ENCODE assay signal across 1 cellular context in genomic region chr1:225777583-225778411, GRCh38.
TF ChIP-seq lines count a peak whose summit lies in the region.

SRP9 (plus strand) TSS chr1:225777826; CDS start chr1:225777941, 115 bp downstream.

TF ChIP-seq in GM12878, 131 proteins besides CTCF, POLR2A, EP300 and RAD21 (continued from another document and continues in another):
- TF ChIP-seq USF1 (IDR thresholded peaks at IDR 0.05; ENCODE audit: borderline replicate concordance, extremely low read length, insufficient read depth, low read depth, low read length), result peak; percentile 19
- TF ChIP-seq SREBF1 (IDR thresholded peaks at IDR 0.05; ENCODE audit: low read length), result no peak
- no peak for TF ChIP-seq GABPA (IDR thresholded peaks at IDR 0.05; ENCODE audit: low read depth)
- peak; percentile 19; the same call in 1 of the 2 replicates for TF ChIP-seq STAT1 (conservative IDR thresholded peaks at IDR 0.05)
- TF ChIP-seq ZSCAN29 (IDR thresholded peaks at IDR 0.05), result no peak
- no peak for TF ChIP-seq MTA3 (IDR thresholded peaks at IDR 0.05; ENCODE audit: borderline replicate concordance, low read length)
- TF ChIP-seq NFYA (IDR thresholded peaks at IDR 0.05; ENCODE audit: borderline replicate concordance, low read depth, low read length), result no peak; the same call in 1 of the 2 replicates
- TF ChIP-seq DPF2 (IDR thresholded peaks at IDR 0.05), result 0 out of 2 replicates have a peak, but pooled peaks have one; percentile 38
- no peak for TF ChIP-seq ZNF24 (IDR thresholded peaks at IDR 0.05)
- TF ChIP-seq TARDBP (IDR thresholded peaks at IDR 0.05; ENCODE audit: borderline replicate concordance), result 0 out of 2 replicates have a peak, but pooled peaks have one; percentile 45
- TF ChIP-seq ZBTB11 (CRISPR knock-in tag; IDR thresholded peaks at IDR 0.05), result no peak
- TF ChIP-seq NBN (IDR thresholded peaks at IDR 0.05), result 0 out of 2 replicates have a peak, but pooled peaks have one; percentile 59
- no peak; the same call in 1 of the 2 replicates for TF ChIP-seq FOXM1 (IDR thresholded peaks at IDR 0.05; ENCODE audit: low read depth, low read length)
- no peak for TF ChIP-seq BMI1 (IDR thresholded peaks at IDR 0.05; ENCODE audit: borderline replicate concordance)
- TF ChIP-seq SREBF2 (IDR thresholded peaks at IDR 0.05; ENCODE audit: low read length), result no peak
- no peak for TF ChIP-seq ZBTB33 (IDR thresholded peaks at IDR 0.05)
- no peak for TF ChIP-seq ZNF384 (IDR thresholded peaks at IDR 0.05; ENCODE audit: borderline replicate concordance, low read depth, low read length)
- peak; percentile 96 for TF ChIP-seq SP1 (IDR thresholded peaks at IDR 0.05; ENCODE audit: low read depth, low read length)
- TF ChIP-seq NRF1 (conservative IDR thresholded peaks at IDR 0.05; ENCODE audit: low read depth, low read length), result no peak
- TF ChIP-seq IRF5 (IDR thresholded peaks at IDR 0.05; ENCODE audit: borderline replicate concordance), result no peak
- TF ChIP-seq ZNF622 (IDR thresholded peaks at IDR 0.05), result no peak
- TF ChIP-seq MAX (IDR thresholded peaks at IDR 0.05; ENCODE audit: low read depth, low read length), result 0 out of 2 replicates have a peak, but pooled peaks have one; percentile 46
- no peak for TF ChIP-seq BCL11A (IDR thresholded peaks at IDR 0.05; ENCODE audit: low read depth, low read length)
- TF ChIP-seq NR2F1 (conservative IDR thresholded peaks at IDR 0.05), result no peak
- TF ChIP-seq HSF1 (IDR thresholded peaks at IDR 0.05; ENCODE audit: low read depth, low read length), result no peak
- no peak for TF ChIP-seq BCL3 (IDR thresholded peaks at IDR 0.05; ENCODE audit: borderline replicate concordance, insufficient read depth, low read depth, low read length, poor library complexity, severe bottlenecking)
- no peak for TF ChIP-seq YBX1 (IDR thresholded peaks at IDR 0.05)
- TF ChIP-seq TAF1 (IDR thresholded peaks at IDR 0.05; ENCODE audit: borderline replicate concordance, low read depth, low read length), result peak; percentile 62; the same call in 1 of the 2 replicates
- TF ChIP-seq HCFC1 (IDR thresholded peaks at IDR 0.05; ENCODE audit: low read length), result peak; percentile 55
- no peak for TF ChIP-seq ZBED1 (IDR thresholded peaks at IDR 0.05; ENCODE audit: borderline replicate concordance)
- TF ChIP-seq PRDM15 (CRISPR knock-in tag; IDR thresholded peaks at IDR 0.05), result no peak
- peak; percentile 43; the same call in 1 of the 2 replicates for TF ChIP-seq LARP7 (IDR thresholded peaks at IDR 0.05)
- peak; percentile 77; the same call in 1 of the 2 replicates for TF ChIP-seq EED (IDR thresholded peaks at IDR 0.05; ENCODE audit: low read depth)
- TF ChIP-seq SMARCA5 (IDR thresholded peaks at IDR 0.05), result peak; percentile 85; the same call in 1 of the 2 replicates
- no peak for TF ChIP-seq KAT2A (conservative IDR thresholded peaks at IDR 0.05; ENCODE audit: control insufficient read depth, low read depth, low read length)
- peak; percentile 67 for TF ChIP-seq E2F4 (IDR thresholded peaks at IDR 0.05; ENCODE audit: low read depth, low read length)
- peak; percentile 81 for TF ChIP-seq RUNX3 (IDR thresholded peaks at IDR 0.05; ENCODE audit: low read length)
- no peak for TF ChIP-seq CBX3 (IDR thresholded peaks at IDR 0.05; ENCODE audit: borderline replicate concordance, low read depth)
- peak; percentile 13 for TF ChIP-seq SMAD1 (IDR thresholded peaks at IDR 0.05; ENCODE audit: low read depth, partially characterized antibody)
- TF ChIP-seq NKRF (conservative IDR thresholded peaks at IDR 0.05), result peak; percentile 87
- no peak for TF ChIP-seq ZZZ3 (IDR thresholded peaks at IDR 0.05; ENCODE audit: control insufficient read depth, insufficient read length, low read depth)
- TF ChIP-seq ZNF217 (IDR thresholded peaks at IDR 0.05), result no peak
- no peak for TF ChIP-seq PAX8 (IDR thresholded peaks at IDR 0.05)
- TF ChIP-seq ATF2 (IDR thresholded peaks at IDR 0.05; ENCODE audit: low read length), result no peak
- peak in 1 of 2 experiments; percentile 72; a peak in 2 of 3 replicates for TF ChIP-seq EGR1 (IDR thresholded peaks at IDR 0.05; ENCODE audit: borderline replicate concordance in 1 of 2, low read depth in 2 of 2, low read length in 2 of 2)
